Comparison of ENCODE assay signal across 8 cellular contexts in the genomic region with DNA sequence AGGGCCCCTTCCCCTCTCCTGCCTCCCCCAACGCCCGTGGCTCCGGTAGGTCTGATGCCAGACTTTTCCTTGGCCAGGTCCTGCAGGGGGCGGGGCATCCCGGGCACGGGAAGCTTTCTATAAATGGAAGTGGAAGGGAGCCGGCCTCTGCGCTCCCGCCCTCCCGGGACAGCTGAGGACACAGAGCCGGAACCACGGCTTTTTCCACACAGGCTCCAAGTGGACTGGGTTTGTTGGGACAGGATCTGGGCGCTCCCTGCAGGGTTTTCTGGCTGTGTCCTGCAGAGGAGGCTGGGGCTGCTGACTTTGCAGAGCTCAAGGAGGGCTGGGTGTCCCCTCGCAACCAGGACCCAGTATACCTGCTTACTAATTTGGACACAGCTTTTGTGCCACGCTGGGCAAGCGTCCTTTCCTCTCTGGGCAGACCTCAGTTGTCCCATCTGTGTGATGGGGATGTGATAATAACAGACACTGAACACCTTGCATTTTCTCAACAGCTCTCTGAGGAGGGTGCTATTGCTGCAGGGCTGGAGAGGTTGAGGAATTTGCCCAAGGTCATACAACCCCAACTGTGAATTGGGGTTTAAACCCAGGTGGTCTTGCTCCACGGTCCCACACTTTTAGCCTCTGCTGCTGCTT. TPM values are rescaled to one million over a fixed set of nuclear protein-coding genes. Genes with fewer than 3 reads are reported as not detected.
DNase-seq lines count a peak whose midpoint lies in the region; ATAC-seq and TF ChIP-seq lines count a peak whose summit lies in the region.

No MANE protein-coding gene starts in this region.

- peak; percentile 66 for DNase-seq in AG10803 (ENCODE audit: low read depth)
- DNase-seq in NCI-H1105 (lab: John Stamatoyannopoulos, UW) = peak; percentile 22
- DNase-seq in cerebellar cortex (ENCODE audit: low spot score) = peak; percentile 89
- peak; percentile 58 for DNase-seq in kidney glomerular epithelial cell (lab: John Stamatoyannopoulos, UW)
- DNase-seq in testis = peak; percentile 90
- DNase-seq in activated CD4-positive, alpha-beta T cell treated with anti-CD3 and anti-CD28 coated beads, Interleukin-2, amount 10 ng/mL, durations not matched to agents 24 days and 14 days = no peak

- no peaks in the 10 kb centered on the region for H3K9me3 ChIP-seq in testis

- H3K36me3 ChIP-seq in testis (ENCODE audit: low read depth, missing control alignments) = no peaks in the 10 kb centered on the region

- no peaks in the 10 kb centered on the region for H3K27me3 Mint-ChIP-seq in activated CD4-positive, alpha-beta T cell treated with anti-CD3 and anti-CD28 coated beads, Interleukin-2, amount 10 ng/mL, durations not matched to agents 24 days and 14 days

- ATAC-seq in HG02759 (IDR thresholded peaks at IDR 0.05; ENCODE audit: unreplicated experiment) (no peak), HG03521 (IDR thresholded peaks at IDR 0.05; ENCODE audit: unreplicated experiment) (no peak)

- WGBS in testis, 2 donors = 20 to 30% methylated on average over 3 to 17 of the region's 17 CpGs

- no peaks in the 10 kb centered on the region for H3K9me3 Mint-ChIP-seq in activated CD4-positive, alpha-beta T cell treated with anti-CD3 and anti-CD28 coated beads, Interleukin-2, amount 10 ng/mL, durations not matched to agents 24 days and 14 days

- peaks cover 4% of the 10 kb centered on the region for H3K36me3 Mint-ChIP-seq in activated CD4-positive, alpha-beta T cell treated with anti-CD3 and anti-CD28 coated beads, Interleukin-2, amount 10 ng/mL, durations not matched to agents 24 days and 14 days (ENCODE audit: low read depth)

- H3K27ac ChIP-seq in testis = peak overlapping the region in 1 of 2 donors; percentile 42

- H3K4me3 ChIP-seq in AG10803 (ENCODE audit: low read length) (no peak overlapping the region), testis (no peak overlapping the region)

- TF ChIP-seq CTCF in AG10803 (conservative IDR thresholded peaks at IDR 0.05; ENCODE audit: low read length) (no peak), testis (IDR thresholded peaks at IDR 0.05) (peak in 1 of 3 experiments; percentile 9)

- peaks cover 4% of the 10 kb centered on the region for H3K4me1 ChIP-seq in testis

- no peak overlapping the region for H3K27ac Mint-ChIP-seq in activated CD4-positive, alpha-beta T cell treated with anti-CD3 and anti-CD28 coated beads, Interleukin-2, amount 10 ng/mL, durations not matched to agents 24 days and 14 days

- no peaks in the 10 kb centered on the region for H3K27me3 ChIP-seq in testis

- intact Hi-C loops in testis (cut with DNase I; ENCODE audit: low total_unique reads) = no loop called here
- intact Hi-C loops in activated CD4-positive, alpha-beta T cell treated with anti-CD3 and anti-CD28 coated beads, Interleukin-2, amount 10 ng/mL, durations not matched to agents 24 days and 14 days (cut with micrococcal nuclease) = no loop called here

- peaks cover 14% of the 10 kb centered on the region for H3K4me1 Mint-ChIP-seq in activated CD4-positive, alpha-beta T cell treated with anti-CD3 and anti-CD28 coated beads, Interleukin-2, amount 10 ng/mL, durations not matched to agents 24 days and 14 days

- TF ChIP-seq POLR2A in testis (IDR thresholded peaks at IDR 0.05) = no peak

- H3K4me3 Mint-ChIP-seq in activated CD4-positive, alpha-beta T cell treated with anti-CD3 and anti-CD28 coated beads, Interleukin-2, amount 10 ng/mL, durations not matched to agents 24 days and 14 days = no peak overlapping the region

RNA-seq across cellular contexts. Expression of a gene that starts 1.8 kb away (rescaled TPM):
- under 1 TPM; 0.12 to 0.16 TPM for total RNA-seq in testis
- polyA plus RNA-seq in testis (ENCODE audit: insufficient read depth, low read depth, low replicate concordance) = 0.09 TPM
- 13.1 and 16.8 TPM in 2 replicates for total RNA-seq in activated CD4-positive, alpha-beta T cell treated with anti-CD3 and anti-CD28 coated beads, Interleukin-2, amount 10 ng/mL, durations not matched to agents 24 days and 14 days

RNA-seq across cellular contexts. Expression of a gene that starts 56.4 kb away (rescaled TPM):
- 10 to 100 TPM; 67.9 to 76.7 TPM for total RNA-seq in testis
- polyA plus RNA-seq in testis (ENCODE audit: insufficient read depth, low read depth, low replicate concordance) = 317 TPM
- total RNA-seq in activated CD4-positive, alpha-beta T cell treated with anti-CD3 and anti-CD28 coated beads, Interleukin-2, amount 10 ng/mL, durations not matched to agents 24 days and 14 days = 113 and 117 TPM in 2 replicates

Comparison
In these comparisons a context has a peak if more than half of its experiments do, and no peak if none do; other contexts are left out.
1. RNA of a gene that starts 1.8 kb away (total RNA-seq): 13.1 to 16.8 TPM in activated CD4-positive, alpha-beta T cell treated with anti-CD3 and anti-CD28 coated beads, Interleukin-2, amount 10 ng/mL, durations not matched to agents 24 days and 14 days; 0.12 to 0.16 TPM in testis; every median in the first group is over 10 times any median in the second.